ENCODE assay signal across 20 cellular contexts in genomic region chr20:15603978-15604377, GRCh38.
"Had no signal": no experiment of that assay in that cellular context is flagged by ENCODE, and none has a peak within 500 bp of the region (broad histone marks: within the 10 kb centered on the region; RNA-seq: fewer than 3 reads in every experiment).

No MANE protein-coding gene starts in this region.

- H3K9me3 Mint-ChIP-seq: nephron, neural progenitor cell had no signal

- H3K4me1 Mint-ChIP-seq: naive thymus-derived CD4-positive, alpha-beta T cell; nephron; stimulated activated naive CD8-positive, alpha-beta T cell treated with anti-CD3 and anti-CD28 coated beads, Interleukin-15, amount 100 ng/mL, for 72 hours had no signal

- H3K4me3 Mint-ChIP-seq: naive thymus-derived CD4-positive, alpha-beta T cell; nephron; neural progenitor cell; stimulated activated naive CD8-positive, alpha-beta T cell treated with anti-CD3 and anti-CD28 coated beads, Interleukin-15, amount 100 ng/mL, for 72 hours had no signal

- ATAC-seq: foreskin keratinocyte; gastroesophageal sphincter; heart left ventricle; left cardiac atrium; left lung; naive thymus-derived CD4-positive, alpha-beta T cell; stimulated activated naive CD8-positive, alpha-beta T cell treated with anti-CD3 and anti-CD28 coated beads, Interleukin-15, amount 100 ng/mL, for 72 hours; upper lobe of right lung had no signal

- H3K27ac Mint-ChIP-seq: naive thymus-derived CD4-positive, alpha-beta T cell; nephron; neural progenitor cell; stimulated activated naive CD8-positive, alpha-beta T cell treated with anti-CD3 and anti-CD28 coated beads, Interleukin-15, amount 100 ng/mL, for 72 hours had no signal

- DNase-seq: dermis blood vessel endothelial cell; effector memory CD4-positive, alpha-beta T cell; foreskin keratinocyte; heart left ventricle; left cardiac atrium; left lung; mesenchymal stem cell; midbrain; naive thymus-derived CD4-positive, alpha-beta T cell; sigmoid colon; stimulated activated CD4-positive, alpha-beta T cell treated with anti-CD3 and anti-CD28 coated beads, Interleukin-2, amount 100 ng/mL, for 24 hours; stimulated activated CD4-positive, alpha-beta T cell treated with anti-CD3 and anti-CD28 coated beads, Interleukin-4, amount 100 ng/mL, for 4 hours; stimulated activated naive CD4-positive, alpha-beta T cell; stimulated activated naive CD8-positive, alpha-beta T cell treated with anti-CD3 and anti-CD28 coated beads, Interleukin-15, amount 100 ng/mL, for 72 hours; transverse colon; upper lobe of right lung; uterus had no signal

- H3K36me3 Mint-ChIP-seq: naive thymus-derived CD4-positive, alpha-beta T cell had no signal

- H3K27me3 Mint-ChIP-seq: naive thymus-derived CD4-positive, alpha-beta T cell; stimulated activated naive CD8-positive, alpha-beta T cell treated with anti-CD3 and anti-CD28 coated beads, Interleukin-15, amount 100 ng/mL, for 72 hours had no signal
